Comparison of ENCODE assay signal across 8 cellular contexts in the genomic region with DNA sequence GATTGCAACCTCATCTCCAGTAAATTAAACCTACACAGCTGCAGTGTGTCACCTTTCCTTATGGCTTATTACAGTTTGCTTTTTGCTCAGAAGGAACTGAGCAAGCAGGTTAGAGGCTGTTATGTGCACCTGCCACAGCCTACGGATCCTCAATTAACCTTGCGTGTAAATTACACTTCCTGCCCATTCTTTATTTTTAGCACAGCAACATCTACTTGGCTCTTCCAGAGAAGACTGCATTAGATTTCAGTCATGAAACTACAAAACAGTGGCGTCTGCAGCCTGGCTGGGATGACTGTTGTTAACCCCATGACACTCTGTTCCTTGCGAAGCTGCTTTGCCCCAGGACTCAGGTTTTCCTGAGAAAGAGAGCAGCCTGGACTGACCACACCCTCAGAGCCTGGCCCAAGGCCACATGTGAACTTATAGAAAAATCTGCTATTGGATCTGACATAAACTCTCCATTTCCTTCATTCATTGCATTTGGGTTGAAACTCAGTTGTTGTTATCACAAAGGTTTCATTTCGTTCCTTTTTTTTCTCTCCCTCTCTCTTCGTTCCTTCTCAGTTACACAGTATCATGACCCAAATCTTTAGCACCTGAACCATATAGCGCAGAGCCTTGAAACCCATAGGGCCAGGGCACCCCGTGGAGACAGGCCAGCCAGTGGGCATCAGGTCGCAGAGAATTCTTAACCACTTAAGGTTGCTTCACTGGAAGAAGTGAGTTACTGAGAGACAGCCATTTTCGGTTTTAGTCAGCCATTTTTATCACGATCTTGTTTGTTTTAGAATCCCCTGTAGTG.
DNase-seq lines count a peak whose midpoint lies in the region; ATAC-seq lines count a peak whose summit lies in the region.

No MANE protein-coding gene starts in this region.

- intact Hi-C loops in posterior cingulate gyrus (cut with DNase I): no loop called here

- DNase-seq in NCI-H2029 (lab: John Stamatoyannopoulos, UW) (peak; percentile 83), KG1 (lab: John Stamatoyannopoulos, UW) (no peak), NCI-H1694 treated with DMSO at 0.1 percent for 48 hours (lab: John Stamatoyannopoulos, UW) (no peak), posterior cingulate gyrus (no peak)
- DNase-seq in stimulated activated CD4-positive, alpha-beta T cell treated with anti-CD3 and anti-CD28 coated beads, Interleukin-4, amount 100 ng/mL, for 48 hours (ENCODE audit: low read depth in 2 of 2): peak; percentile 38 to 56

- ATAC-seq in GM18520 (IDR thresholded peaks at IDR 0.05; ENCODE audit: unreplicated experiment): peak; percentile 38
- ATAC-seq in HG02678 (IDR thresholded peaks at IDR 0.05; ENCODE audit: unreplicated experiment): peak; percentile 63

- H3K4me3 Mint-ChIP-seq in activated naive CD4-positive, alpha-beta T cell treated with anti-CD3 and anti-CD28 coated beads, Interleukin-2, amount 50 U/mL, for 24 hours: peak overlapping the region; percentile 67

- H3K9me3 Mint-ChIP-seq in activated naive CD4-positive, alpha-beta T cell treated with anti-CD3 and anti-CD28 coated beads, Interleukin-2, amount 50 U/mL, for 24 hours: no peaks in the 10 kb centered on the region

- no peaks in the 10 kb centered on the region for H3K36me3 Mint-ChIP-seq in activated naive CD4-positive, alpha-beta T cell treated with anti-CD3 and anti-CD28 coated beads, Interleukin-2, amount 50 U/mL, for 24 hours

- H3K4me1 Mint-ChIP-seq in activated naive CD4-positive, alpha-beta T cell treated with anti-CD3 and anti-CD28 coated beads, Interleukin-2, amount 50 U/mL, for 24 hours: peaks cover 25% of the 10 kb centered on the region

- H3K27me3 Mint-ChIP-seq in activated naive CD4-positive, alpha-beta T cell treated with anti-CD3 and anti-CD28 coated beads, Interleukin-2, amount 50 U/mL, for 24 hours: no peaks in the 10 kb centered on the region

- peak overlapping the region; percentile 94 for H3K27ac Mint-ChIP-seq in activated naive CD4-positive, alpha-beta T cell treated with anti-CD3 and anti-CD28 coated beads, Interleukin-2, amount 50 U/mL, for 24 hours

Comparison
In these comparisons a context has a peak if more than half of its experiments do, and no peak if none do; other contexts are left out.
1. DNase-seq: peak in NCI-H2029 (single experiment) and stimulated activated CD4-positive, alpha-beta T cell treated with anti-CD3 and anti-CD28 coated beads, Interleukin-4, amount 100 ng/mL, for 48 hours (2 of 2); none in KG1 (single experiment), NCI-H1694 treated with DMSO at 0.1 percent for 48 hours (single experiment) and posterior cingulate gyrus (0 of 10).